9 cellular contexts compared by ENCODE assay signal in genomic region chr5:154783774-154784460, GRCh38. TPM values are rescaled to one million over a fixed set of nuclear protein-coding genes. Genes with fewer than 3 reads are reported as not detected.
A peak's percentile ranks its signal among the peaks of the same experiment; 100 is the strongest.
DNase-seq lines count a peak whose midpoint lies in the region; ATAC-seq, FAIRE-seq and TF ChIP-seq lines count a peak whose summit lies in the region.
"Had no signal": no experiment of that assay in that cellular context is flagged by ENCODE, and none has a peak within 500 bp of the region (broad histone marks: within the 10 kb centered on the region; RNA-seq: fewer than 3 reads in every experiment).

No MANE protein-coding gene starts in this region.

- H3K27ac ChIP-seq in GM23248 (peak overlapping the region; percentile 26), lower lobe of right lung (no peak overlapping the region)

- no peaks in the 10 kb centered on the region for H3K9me2 ChIP-seq in GM23248 (ENCODE audit: insufficient read depth)

- DNase-seq in GM12892 (ENCODE audit: insufficient read length) (no peak), GM23248 (peak; percentile 68), SK-MEL-5 (ENCODE audit: low read depth, low spot score) (peak; percentile 32), lower lobe of right lung (no peak), COR-L47 (lab: John Stamatoyannopoulos, UW) (no peak), NCI-H146 (lab: John Stamatoyannopoulos, UW) (no peak), AML-193 (lab: John Stamatoyannopoulos, UW) (no peak), HEK293T (ENCODE audit: extremely low spot score) (no peak)
- DNase-seq: NK-92 treated with Interleukin-12 subunit alpha and Interleukin-12 subunit beta, amount 100 ng/mL, for 24 hours had no signal

- CTCF ChIA-PET in HEK293T (lab: Yijun Ruan, JAX) = no interaction called here

- TF ChIP-seq POLR2A in GM12892 (IDR thresholded peaks at IDR 0.05; ENCODE audit: low read depth, low read length) = no peak

- peaks cover 59% of the 10 kb centered on the region for H4K20me1 ChIP-seq in GM23248 (ENCODE audit: insufficient read depth)

- POLR2A ChIA-PET in HEK293T (lab: Yijun Ruan, JAX) = no interaction called here

- H3K4me1 ChIP-seq in GM23248 (ENCODE audit: insufficient read depth) (peaks cover 30% of the 10 kb centered on the region), lower lobe of right lung (peaks cover 80% of the 10 kb centered on the region)

- intact Hi-C loops in lower lobe of right lung (cut with DNase I) = no loop called here

- no peaks in the 10 kb centered on the region for H3K27me3 ChIP-seq in GM23248 (replicated peaks; ENCODE audit: insufficient read depth)
- H3K27me3 ChIP-seq in lower lobe of right lung (ENCODE audit: low read depth) = no peaks in the 10 kb centered on the region

- no peak overlapping the region for H3K4me2 ChIP-seq in GM23248 (ENCODE audit: unreplicated experiment)

- H2AFZ ChIP-seq in GM23248 = no peak overlapping the region

- TF ChIP-seq CTCF in lower lobe of right lung (IDR thresholded peaks at IDR 0.05) = no peak

- no peaks in the 10 kb centered on the region for H3K36me3 ChIP-seq in GM23248 (ENCODE audit: low read depth)
- no peaks in the 10 kb centered on the region for H3K36me3 ChIP-seq in lower lobe of right lung

- H3K4me3 ChIP-seq in GM23248 (no peak overlapping the region), lower lobe of right lung (no peak overlapping the region)

- peak; percentile 29 to 35 for ATAC-seq in lower lobe of right lung

- peaks cover 5% of the 10 kb centered on the region for H3F3A ChIP-seq in GM23248 (ENCODE audit: insufficient read depth)

- 69 to 74% methylated on average over 11 of the region's 11 CpGs for WGBS in GM23248 (ENCODE audit: low coverage in 1 of 2, low lambda C conversion rate in 2 of 2, missing lambda C conversion rate in 2 of 2), 2 experiments

- in situ Hi-C loops in GM23248 (cut with MboI) = no loop called here
- in situ Hi-C loops in SK-MEL-5 (cut with HindIII; ENCODE audit: low pct_unique_long_range_greater_than_20kb, low sequenced_read_pairs) = no loop called here

- peaks cover 100% of the 10 kb centered on the region for H3K79me2 ChIP-seq in GM23248 (ENCODE audit: insufficient read depth)

- FAIRE-seq in GM12892 (lab: Jason Lieb, UNC) = peak; percentile 30

- H3K9ac ChIP-seq in GM23248 = no peak overlapping the region

- H3K9me3 ChIP-seq in GM23248 (ENCODE audit: low read depth) (no peaks in the 10 kb centered on the region), lower lobe of right lung (no peaks in the 10 kb centered on the region)

TF ChIP-seq in HEK293T, 16 proteins besides CTCF, POLR2A, EP300 and RAD21:
- TF ChIP-seq HDGF (IDR thresholded peaks at IDR 0.05; ENCODE audit: borderline replicate concordance) = no peak
- TF ChIP-seq LEF1 (IDR thresholded peaks at IDR 0.05; ENCODE audit: borderline replicate concordance) = no peak
- TF ChIP-seq ELF4 (IDR thresholded peaks at IDR 0.05) = no peak
- no peak for TF ChIP-seq FOXA1 (IDR thresholded peaks at IDR 0.05)
- TF ChIP-seq TARDBP (IDR thresholded peaks at IDR 0.05) = no peak

RNA-seq across cellular contexts. Expression of gene LARP1, which starts 28.7 kb away (rescaled TPM):
- polyA plus RNA-seq in GM12892 (2012; ENCODE audit: missing spikeins) = 56.5 TPM
- 59.9 and 81.9 TPM in 2 replicates for total RNA-seq in GM23248 (2014; rRNA removed; shearing (Covaris generic))
- 30.2 and 33.8 TPM in 2 replicates for polyA plus RNA-seq in GM23248 (2016; fragmentation: Nextera tagmentation; extraction: Ambion mirVana)
- 47.6 and 54.5 TPM in 2 replicates for total RNA-seq in SK-MEL-5 (2014; rRNA removed; shearing (Covaris generic))
- polyA plus RNA-seq in SK-MEL-5 (2015; cell fraction: cytosol; rRNA removed) = 89.1 and 126 TPM in 2 replicates
- polyA plus RNA-seq in SK-MEL-5 (2015; cell fraction: nucleus; rRNA removed) = 66.1 and 66.2 TPM in 2 replicates
- total RNA-seq in lower lobe of right lung = 143 TPM

Comparison
In these comparisons a context has a peak if more than half of its experiments do, and no peak if none do; other contexts are left out.
1. DNase-seq: peak in GM23248 (single experiment) and SK-MEL-5 (single experiment); none in GM12892 (single experiment), lower lobe of right lung (single experiment), COR-L47 (single experiment), NCI-H146 (single experiment), AML-193 (0 of 2) and HEK293T (single experiment).